ENCODE assay signal across 8 cellular contexts in genomic region chr2:45889053-45889452, GRCh38.
DNase-seq lines count a peak whose midpoint lies in the region; ATAC-seq and TF ChIP-seq lines count a peak whose summit lies in the region.

No MANE protein-coding gene starts in this region.

- no peak overlapping the region for H3K27ac ChIP-seq in OCI-LY7 (ENCODE audit: low read depth, low read length, poor library complexity, severe bottlenecking)

- H3K4me3 ChIP-seq in OCI-LY7 (ENCODE audit: low read depth, low read length, poor library complexity, severe bottlenecking) (no peak overlapping the region), fibroblast of pulmonary artery (replicated peaks; ENCODE audit: low read depth, low read length) (no peak overlapping the region)

- no peaks in the 10 kb centered on the region; the same call in 1 of the 2 replicates for H4K20me1 ChIP-seq in OCI-LY7 (ENCODE audit: insufficient read depth, low read length)

- ATAC-seq in HG03521 (IDR thresholded peaks at IDR 0.05; ENCODE audit: unreplicated experiment): peak; percentile 74

- POLR2A ChIA-PET in OCI-LY7 (lab: Charles Lee): interaction anchor here (1.2 kb wide), 1 partner anchor 11 kb away, joined by 3 read pairs; no protein-coding TSS in a partner anchor

- peaks cover 6% of the 10 kb centered on the region for H3K4me1 ChIP-seq in OCI-LY7 (ENCODE audit: insufficient read depth, low read length, poor library complexity, severe bottlenecking)

- no peaks in the 10 kb centered on the region for H3K79me2 ChIP-seq in OCI-LY7 (ENCODE audit: insufficient read depth, low read depth, low read length)

- CTCF ChIA-PET in OCI-LY7 (lab: Charles Lee; ENCODE audit: unreplicated experiment): no interaction called here

- no peak for TF ChIP-seq CTCF in GM20000 (IDR thresholded peaks at IDR 0.05; ENCODE audit: extremely low read depth, missing control alignments)
- no peak; the same call in 1 of the 2 replicates for TF ChIP-seq CTCF in OCI-LY7 (conservative IDR thresholded peaks at IDR 0.05; ENCODE audit: low read length)
- TF ChIP-seq CTCF in fibroblast of pulmonary artery (IDR thresholded peaks at IDR 0.05; ENCODE audit: low read length, missing control alignments): peak; percentile 4

- no TSS peak for BruUV-seq in OCI-LY7 (replicated peaks; lab: Mats Ljungman, UMichigan)

- intact Hi-C loops in OCI-LY7 (cut with micrococcal nuclease; ENCODE audit: unreplicated experiment): no loop called here

- H3K9me2 ChIP-seq in OCI-LY7 (ENCODE audit: insufficient read depth, low read length): no peaks in the 10 kb centered on the region

- no peaks in the 10 kb centered on the region for H3K9me3 ChIP-seq in OCI-LY7 (ENCODE audit: low read length)

- H3K36me3 ChIP-seq in OCI-LY7 (ENCODE audit: insufficient read depth, low read length): no peaks in the 10 kb centered on the region

- H2AFZ ChIP-seq in OCI-LY7 (ENCODE audit: low read length): no peak overlapping the region

- no peak overlapping the region for H3K4me2 ChIP-seq in OCI-LY7 (ENCODE audit: low read length)

- DNase-seq in GDM1 (lab: John Stamatoyannopoulos, UW) (peak; percentile 30), GM20000 (ENCODE audit: low spot score) (peak; percentile 82), OCI-LY7 (ENCODE audit: low spot score) (peak; percentile 62), fibroblast of pulmonary artery (ENCODE audit: low read depth) (peak; percentile 13), RKO (ENCODE audit: low spot score) (no peak), dermis blood vessel endothelial cell (no peak)
- DNase-seq in stimulated activated CD8-positive, alpha-beta memory T cell treated with anti-CD3 and anti-CD28 coated beads, Interleukin-4, amount 100 ng/mL, for 24 hours (ENCODE audit: low read depth): peak; percentile 14

Comparison
In these comparisons a context has a peak if more than half of its experiments do, and no peak if none do; other contexts are left out.
1. DNase-seq: peak in GDM1 (single experiment), GM20000 (single experiment), OCI-LY7 (single experiment), fibroblast of pulmonary artery (single experiment) and stimulated activated CD8-positive, alpha-beta memory T cell treated with anti-CD3 and anti-CD28 coated beads, Interleukin-4, amount 100 ng/mL, for 24 hours (single experiment); none in RKO (single experiment) and dermis blood vessel endothelial cell (single experiment).